11 cellular contexts compared by ENCODE assay signal in genomic region chr13:33109319-33109718, GRCh38.
DNase-seq lines count a peak whose midpoint lies in the region; ATAC-seq, FAIRE-seq and TF ChIP-seq lines count a peak whose summit lies in the region.
"Had no signal": no experiment of that assay in that cellular context is flagged by ENCODE, and none has a peak within 500 bp of the region (broad histone marks: within the 10 kb centered on the region; RNA-seq: fewer than 3 reads in every experiment).

No MANE protein-coding gene starts in this region.

- intact Hi-C loops in sciatic nerve (cut with DNase I), result no loop called here

- FAIRE-seq in GM12891 (lab: Jason Lieb, UNC), result no peak

- TF ChIP-seq POLR2A in GM12891 (IDR thresholded peaks at IDR 0.05; ENCODE audit: low read depth, low read length), result no peak

- ATAC-seq in HG02798 (IDR thresholded peaks at IDR 0.05; ENCODE audit: poor library complexity, unreplicated experiment) (peak; percentile 37), sciatic nerve (peak; percentile 11)
- ATAC-seq: natural killer cell had no signal

- TF ChIP-seq CTCF in chondrocyte (IDR thresholded peaks at IDR 0.05), result no peak

- DNase-seq in GM12891 (ENCODE audit: insufficient read length, low spot score) (no peak), chondrocyte (ENCODE audit: low spot score) (no peak), sciatic nerve (ENCODE audit: low spot score) (no peak), NCI-H526 treated with DMSO at 0.1 percent for 48 hours (lab: John Stamatoyannopoulos, UW) (no peak), cerebellar nuclear complex (lab: John Stamatoyannopoulos, UW) (no peak), NOMO-1 treated with DMSO at 0.1 percent for 48 hours (lab: John Stamatoyannopoulos, UW; ENCODE audit: unreplicated experiment) (no peak), NCI-H1694 (lab: John Stamatoyannopoulos, UW) (no peak)
- DNase-seq: natural killer cell had no signal

- no peaks in the 10 kb centered on the region for H3K27me3 Mint-ChIP-seq in chondrocyte (ENCODE audit: low read depth)
- H3K27me3 Mint-ChIP-seq: brain had no signal

- H3K4me3 Mint-ChIP-seq in chondrocyte (ENCODE audit: unreplicated experiment), result no peak overlapping the region
- H3K4me3 Mint-ChIP-seq: brain; CD4-positive, alpha-beta memory T cell; natural killer cell had no signal

- peaks cover 59% of the 10 kb centered on the region for H3K36me3 Mint-ChIP-seq in chondrocyte (ENCODE audit: low read depth)
- H3K36me3 Mint-ChIP-seq: CD4-positive, alpha-beta memory T cell; natural killer cell had no signal

- peak overlapping the region; percentile 86 for H3K27ac Mint-ChIP-seq in chondrocyte (ENCODE audit: unreplicated experiment)
- H3K27ac Mint-ChIP-seq: CD4-positive, alpha-beta memory T cell; natural killer cell had no signal

- peaks cover 57% of the 10 kb centered on the region for H3K4me1 Mint-ChIP-seq in chondrocyte (ENCODE audit: low read depth)
- H3K4me1 Mint-ChIP-seq: CD4-positive, alpha-beta memory T cell; natural killer cell had no signal

- no peaks in the 10 kb centered on the region for H3K9me3 Mint-ChIP-seq in chondrocyte (ENCODE audit: low read depth)
- H3K9me3 Mint-ChIP-seq: brain; CD4-positive, alpha-beta memory T cell had no signal

TF ChIP-seq in GM12891, 5 proteins besides CTCF, POLR2A, EP300 and RAD21:
- no peak for TF ChIP-seq PAX5 (IDR thresholded peaks at IDR 0.05; ENCODE audit: insufficient read depth, low read length, severe bottlenecking)
- peak; percentile 69; the same call in 1 of the 2 replicates for TF ChIP-seq POU2F2 (IDR thresholded peaks at IDR 0.05; ENCODE audit: low read depth, low read length)
- TF ChIP-seq POLR2AphosphoS5 (IDR thresholded peaks at IDR 0.05; ENCODE audit: low read depth, low read length), result no peak
- no peak for TF ChIP-seq SPI1 (IDR thresholded peaks at IDR 0.05; ENCODE audit: low read depth, low read length)
- no peak for TF ChIP-seq TAF1 (IDR thresholded peaks at IDR 0.05; ENCODE audit: low read depth, low read length)
